ENCODE assay signal across 24 cellular contexts in genomic region chr13:110719036-110719710, GRCh38.
"Had no signal": no experiment of that assay in that cellular context is flagged by ENCODE, and none has a peak within 500 bp of the region (broad histone marks: within the 10 kb centered on the region; RNA-seq: fewer than 3 reads in every experiment).

No MANE protein-coding gene starts in this region.

- ATAC-seq: activated CD4-positive, alpha-beta T cell treated with anti-CD3 and anti-CD28 coated beads for 36 hours; activated T-cell treated with anti-CD3 and anti-CD28 coated beads, Interleukin-2, amount 50 U/mL, for 72 hours; left lobe of liver; naive thymus-derived CD4-positive, alpha-beta T cell; sciatic nerve; stimulated activated memory B cell treated with anti-CD40 and anti-IgM and Interleukin-4, amounts not matched to agents 10 μg/mL and 1 μg/mL and 100 μg/mL, for 72 hours had no signal

- FAIRE-seq: small intestine had no signal

- H3K27me3 ChIP-seq: brain microvascular endothelial cell, neutrophil, ovary, stomach, upper lobe of left lung had no signal

- H3K27me3 Mint-ChIP-seq: activated B cell treated with CpG ODN at 0.5 μM for 24 hours; activated CD4-positive, alpha-beta T cell treated with anti-CD3 and anti-CD28 coated beads for 36 hours; activated naive CD4-positive, alpha-beta T cell treated with anti-CD3 and anti-CD28 coated beads, Interleukin-2, amount 10 ng/mL, durations not matched to agents 7 days and 5 days; dendritic cell treated with granulocyte-macrophage colony-stimulating factor and Interleukin-4, amounts not matched to agents 40 ng/mL and 50 ng/mL, for 4 days; naive thymus-derived CD4-positive, alpha-beta T cell; stimulated activated memory B cell treated with anti-CD40 and anti-IgM and Interleukin-4, amounts not matched to agents 10 μg/mL and 1 μg/mL and 100 μg/mL, for 72 hours had no signal

- H3K4me3 ChIP-seq: lung, ovary, stomach, upper lobe of left lung had no signal

- H3K36me3 ChIP-seq: brain microvascular endothelial cell, ovary had no signal

- H3K27ac ChIP-seq: brain microvascular endothelial cell, neutrophil, ovary, stomach, upper lobe of left lung had no signal

- DNase-seq: activated B cell treated with CpG ODN at 0.5 μM for 24 hours; activated CD4-positive, alpha-beta T cell treated with anti-CD3 and anti-CD28 coated beads for 36 hours; activated CD4-positive, alpha-beta T cell treated with anti-CD3 and anti-CD28 coated beads, Interleukin-2, amount 50 U/mL, for 4 hours; activated effector memory CD4-positive, alpha-beta T cell treated with Interleukin-2 at 50 U/mL for 16 hours; activated naive CD4-positive, alpha-beta T cell treated with anti-CD3 and anti-CD28 coated beads, Interleukin-2, amount 10 ng/mL, durations not matched to agents 7 days and 5 days; activated T-cell treated with anti-CD3 and anti-CD28 coated beads, Interleukin-2, amount 50 U/mL, for 72 hours; aorta; brain microvascular endothelial cell; caudate nucleus; effector CD4-positive, alpha-beta T cell; naive thymus-derived CD4-positive, alpha-beta T cell; small intestine; stimulated activated CD4-positive, alpha-beta T cell treated with anti-CD3 and anti-CD28 coated beads, Interleukin-15, amount 100 ng/mL, for 24 hours; stomach; T1000 had no signal

- H3K9me3 ChIP-seq: neutrophil, ovary, stomach, upper lobe of left lung had no signal

- H3K4me3 Mint-ChIP-seq: activated B cell treated with CpG ODN at 0.5 μM for 24 hours; activated CD4-positive, alpha-beta T cell treated with anti-CD3 and anti-CD28 coated beads for 36 hours; activated naive CD4-positive, alpha-beta T cell treated with anti-CD3 and anti-CD28 coated beads, Interleukin-2, amount 10 ng/mL, durations not matched to agents 7 days and 5 days; activated T-cell treated with anti-CD3 and anti-CD28 coated beads, Interleukin-2, amount 50 U/mL, for 72 hours; dendritic cell treated with granulocyte-macrophage colony-stimulating factor and Interleukin-4, amounts not matched to agents 40 ng/mL and 50 ng/mL, for 4 days; stimulated activated memory B cell treated with anti-CD40 and anti-IgM and Interleukin-4, amounts not matched to agents 10 μg/mL and 1 μg/mL and 100 μg/mL, for 72 hours; T-helper 1 cell treated with Interleukin-12 subunit alpha and Interleukin-12 subunit beta and Interleukin-4 antibody, amounts not matched to agents 30 μg/mL and 1 μg/mL, for 36 hours had no signal

- H3K9me3 Mint-ChIP-seq: activated B cell treated with CpG ODN at 0.5 μM for 24 hours; activated naive CD4-positive, alpha-beta T cell treated with anti-CD3 and anti-CD28 coated beads, Interleukin-2, amount 10 ng/mL, durations not matched to agents 7 days and 5 days; activated T-cell treated with anti-CD3 and anti-CD28 coated beads, Interleukin-2, amount 50 U/mL, for 72 hours; dendritic cell treated with granulocyte-macrophage colony-stimulating factor and Interleukin-4, amounts not matched to agents 40 ng/mL and 50 ng/mL, for 4 days; stimulated activated memory B cell treated with anti-CD40 and anti-IgM and Interleukin-4, amounts not matched to agents 10 μg/mL and 1 μg/mL and 100 μg/mL, for 72 hours; T-helper 1 cell treated with Interleukin-12 subunit alpha and Interleukin-12 subunit beta and Interleukin-4 antibody, amounts not matched to agents 30 μg/mL and 1 μg/mL, for 36 hours had no signal

- H3K27ac Mint-ChIP-seq: activated B cell treated with CpG ODN at 0.5 μM for 24 hours; activated naive CD4-positive, alpha-beta T cell treated with anti-CD3 and anti-CD28 coated beads, Interleukin-2, amount 10 ng/mL, durations not matched to agents 7 days and 5 days; activated T-cell treated with anti-CD3 and anti-CD28 coated beads, Interleukin-2, amount 50 U/mL, for 72 hours; dendritic cell treated with granulocyte-macrophage colony-stimulating factor and Interleukin-4, amounts not matched to agents 40 ng/mL and 50 ng/mL, for 4 days; stimulated activated memory B cell treated with anti-CD40 and anti-IgM and Interleukin-4, amounts not matched to agents 10 μg/mL and 1 μg/mL and 100 μg/mL, for 72 hours had no signal
